In the genomic region with DNA sequence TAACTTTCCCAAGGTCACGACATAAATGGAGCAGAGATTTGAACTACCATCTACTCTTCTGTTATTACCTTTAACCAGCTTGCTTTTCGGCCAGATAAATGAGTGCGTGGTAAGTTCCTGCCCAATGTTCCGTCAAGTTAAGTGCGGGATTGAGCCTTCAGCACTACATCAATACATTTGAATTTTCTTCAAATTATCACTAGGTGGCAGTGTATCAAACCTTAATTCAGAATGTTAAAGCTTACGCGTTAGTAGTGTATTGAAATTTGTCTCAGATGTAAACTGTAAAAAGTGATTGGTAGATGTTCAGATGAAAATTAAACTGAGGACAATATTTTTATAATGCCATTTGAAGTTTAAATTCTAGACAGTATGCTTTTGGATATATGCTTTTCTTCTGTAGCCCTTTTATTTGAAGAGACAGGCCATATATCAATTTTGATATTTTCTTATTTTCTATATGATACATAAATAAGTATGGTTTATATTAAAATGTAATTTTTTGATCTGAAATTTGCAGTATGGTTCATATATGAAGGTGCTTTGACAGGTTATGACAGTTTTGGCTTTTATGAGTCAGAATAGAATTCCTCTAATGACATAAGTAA, we compare ENCODE assay signal across 8 cellular contexts.
DNase-seq lines count a peak whose midpoint lies in the region; ATAC-seq, FAIRE-seq and TF ChIP-seq lines count a peak whose summit lies in the region.

No MANE protein-coding gene starts in this region.

- H3K79me2 ChIP-seq in astrocyte (ENCODE audit: insufficient read depth, low read length), result no peaks in the 10 kb centered on the region

- no peak overlapping the region for H3K4me3 Mint-ChIP-seq in astrocyte (ENCODE audit: unreplicated experiment)

- H4K20me1 ChIP-seq in astrocyte (ENCODE audit: insufficient read depth, low read length), result no peaks in the 10 kb centered on the region

- no peak overlapping the region for H3K27ac Mint-ChIP-seq in astrocyte (ENCODE audit: unreplicated experiment)

- H2AFZ ChIP-seq in astrocyte (ENCODE audit: low read depth, low read length), result no peak overlapping the region

- no peak overlapping the region for H3K27ac ChIP-seq in astrocyte (ENCODE audit: low read depth, low read length)

- ATAC-seq in HG02571 (IDR thresholded peaks at IDR 0.05; ENCODE audit: unreplicated experiment), result no peak

- H3K27me3 ChIP-seq in astrocyte (ENCODE audit: insufficient read depth, low read length) (peaks cover 2% of the 10 kb centered on the region), kidney epithelial cell (ENCODE audit: control insufficient read depth, insufficient read depth, low read length) (no peaks in the 10 kb centered on the region)

- H3K9ac ChIP-seq in astrocyte (ENCODE audit: low read length), result no peak overlapping the region

- H3K36me3 ChIP-seq in astrocyte (ENCODE audit: insufficient read depth, low read length) (no peaks in the 10 kb centered on the region), kidney epithelial cell (ENCODE audit: control insufficient read depth, insufficient read depth, low read length) (no peaks in the 10 kb centered on the region)

- intact Hi-C loops in posterior cingulate gyrus (cut with DNase I), result loop anchor here (5.0 kb wide), 1 partner anchor 961 kb away; no protein-coding TSS in a partner anchor

- H3K9me3 Mint-ChIP-seq in astrocyte (ENCODE audit: unreplicated experiment), result no peaks in the 10 kb centered on the region

- no peaks in the 10 kb centered on the region for H3K9me3 ChIP-seq in astrocyte (ENCODE audit: insufficient read depth, low read depth, low read length)

- no peaks in the 10 kb centered on the region for H3K4me1 ChIP-seq in astrocyte (ENCODE audit: insufficient read depth, low read length)

- peak; percentile 32 for FAIRE-seq in astrocyte (lab: Jason Lieb, UNC)

- H3K27me3 Mint-ChIP-seq in astrocyte (ENCODE audit: low read depth, unreplicated experiment), result no peaks in the 10 kb centered on the region

- H3K4me1 Mint-ChIP-seq in astrocyte (ENCODE audit: low read depth, unreplicated experiment), result no peaks in the 10 kb centered on the region

- DNase-seq in GM10266 (ENCODE audit: extremely low spot score), result peak; percentile 7
- peak; percentile 15 for DNase-seq in HFF-Myc (ENCODE audit: extremely low read depth, low read depth)
- peak; percentile 42 for DNase-seq in NCI-H2081 treated with DMSO at 0.1 percent for 48 hours (lab: John Stamatoyannopoulos, UW)
- DNase-seq in astrocyte (ENCODE audit: low read depth), result peak; percentile 24
- DNase-seq in kidney epithelial cell (ENCODE audit: low read depth), result peak; percentile 9
- DNase-seq in islet precursor cell, result no peak
- no peak for DNase-seq in posterior cingulate gyrus

- no peak overlapping the region for H3K4me2 ChIP-seq in astrocyte (ENCODE audit: low read length)

- no peaks in the 10 kb centered on the region for H3K36me3 Mint-ChIP-seq in astrocyte (ENCODE audit: low read depth, unreplicated experiment)

- H3K4me3 ChIP-seq in HFF-Myc (replicated peaks; ENCODE audit: low read depth, low read length) (no peak overlapping the region), astrocyte (ENCODE audit: insufficient read depth, low read depth, low read length) (no peak overlapping the region), kidney epithelial cell (ENCODE audit: low read depth, low read length) (no peak overlapping the region)

- TF ChIP-seq CTCF in GM10266 (IDR thresholded peaks at IDR 0.05; ENCODE audit: control insufficient read depth, insufficient read depth, low read depth, missing control alignments) (peak; percentile 46), HFF-Myc (IDR thresholded peaks at IDR 0.05; ENCODE audit: low read depth, low read length, missing control alignments) (peak; percentile 4), astrocyte (IDR thresholded peaks at IDR 0.05; ENCODE audit: insufficient read depth, low read depth, low read length) (peak; percentile 36), kidney epithelial cell (IDR thresholded peaks at IDR 0.05; ENCODE audit: insufficient read depth, low read length, poor library complexity, severe bottlenecking) (peak; percentile 41)

Comparison
In these comparisons a context has a peak if more than half of its experiments do, and no peak if none do; other contexts are left out.
1. DNase-seq: peak in GM10266 (single experiment), HFF-Myc (single experiment), NCI-H2081 treated with DMSO at 0.1 percent for 48 hours (single experiment), astrocyte (single experiment) and kidney epithelial cell (single experiment); none in islet precursor cell (single experiment) and posterior cingulate gyrus (0 of 10).
2. Peak in every context shown above with its lines, with median percentiles within 50 percentile points of each other: CTCF ChIP-seq.